ENCODE assay signal across 6 cellular contexts in the genomic region with DNA sequence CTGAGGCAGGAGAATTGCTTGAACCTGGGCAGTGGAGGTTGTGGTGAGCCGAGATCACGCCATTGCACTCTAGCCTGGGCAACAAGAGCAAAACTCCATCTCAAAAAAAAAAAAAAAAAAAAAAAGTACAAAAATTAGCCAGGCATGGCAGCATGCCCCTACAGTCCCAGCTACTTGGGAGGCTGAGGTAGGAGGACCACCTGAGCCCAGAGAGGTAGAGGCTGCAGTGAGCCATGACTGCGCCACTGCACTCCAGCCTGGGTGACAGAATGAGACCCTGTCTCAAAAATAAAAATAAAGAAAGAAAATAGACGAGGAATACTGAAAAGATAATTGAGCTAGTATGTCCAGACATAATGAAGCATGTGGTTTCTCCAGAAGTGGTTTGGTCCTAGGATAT. TPM values are rescaled to one million over a fixed set of nuclear protein-coding genes. Genes with fewer than 3 reads are reported as not detected.
DNase-seq lines count a peak whose midpoint lies in the region; ATAC-seq and TF ChIP-seq lines count a peak whose summit lies in the region.
"Not testable (repeated sequence)": the region's sequence is repeated elsewhere in the genome, so short reads cannot be mapped to it uniquely, and the experiment has no call there.

No MANE protein-coding gene starts in this region.

- not testable (repeated sequence) for TF ChIP-seq RAD21 in IMR-90 (IDR thresholded peaks at IDR 0.05; ENCODE audit: low read length)

- H2AFZ ChIP-seq in IMR-90 (replicated peaks; ENCODE audit: low read length, poor library complexity); hepatocyte: not testable (repeated sequence)

- H2BK120ac ChIP-seq in IMR-90 (ENCODE audit: low read depth, low read length), result not testable (repeated sequence)

- H4K5ac ChIP-seq in IMR-90 (ENCODE audit: low read depth, low read length), result not testable (repeated sequence)

- not testable (repeated sequence) for BruUV-seq in IMR-90 (replicated peaks; lab: Mats Ljungman, UMichigan)

- no CpG with 5 or more reads among the region's 4 CpGs for WGBS in IMR-90 (ENCODE audit: extremely low coverage in 2 of 2, insufficient read length in 1 of 2), 2 experiments
- 97% methylated on average over 4 of the region's 4 CpGs for WGBS in hepatocyte (ENCODE audit: low lambda C conversion rate, missing lambda C conversion rate)

- not testable (repeated sequence) for H3K9me1 ChIP-seq in IMR-90 (ENCODE audit: insufficient read depth, low read length)

- POLR2A ChIA-PET in IMR-90 (lab: Charles Lee; ENCODE audit: unreplicated experiment), result interaction anchor here (0.6 kb wide), 1 partner anchor 377 kb away, joined by 3 read pairs; no protein-coding TSS in a partner anchor

- not testable (repeated sequence) for H3K27ac Mint-ChIP-seq in T-helper 1 cell treated with Interleukin-12 subunit alpha and Interleukin-12 subunit beta and Interleukin-4 antibody, amounts not matched to agents 30 μg/mL and 1 μg/mL, for 36 hours
- H3K27ac Mint-ChIP-seq in activated naive CD4-positive, alpha-beta T cell treated with anti-CD3 and anti-CD28 coated beads, Interleukin-2, amount 50 U/mL, for 24 hours, result peak overlapping the region; percentile 62

- H3K36me3 Mint-ChIP-seq in T-helper 1 cell treated with Interleukin-12 subunit alpha and Interleukin-12 subunit beta and Interleukin-4 antibody, amounts not matched to agents 30 μg/mL and 1 μg/mL, for 36 hours (ENCODE audit: low read depth), result peaks cover 49% of the 10 kb centered on the region
- peaks cover 12% of the 10 kb centered on the region for H3K36me3 Mint-ChIP-seq in activated naive CD4-positive, alpha-beta T cell treated with anti-CD3 and anti-CD28 coated beads, Interleukin-2, amount 50 U/mL, for 24 hours

- H3K9me2 ChIP-seq in hepatocyte (replicated peaks; ENCODE audit: insufficient read depth), result not testable (repeated sequence)

- H3K79me1 ChIP-seq in IMR-90 (ENCODE audit: low read depth in 1 of 2, low read length in 2 of 2), result peaks cover 11 to 49% of the 10 kb centered on the region in 2 experiments

- not testable (repeated sequence) for ATAC-seq in IMR-90 (ENCODE audit: low read depth)

- H3K36me3 ChIP-seq in BLaER1 treated with 17β-estradiol and CSF1 and Interleukin-3, amounts not matched to agents 10 nM and 100 nM, result peaks cover 55 to 65% (median 64%) of the 10 kb centered on the region in 11 experiments
- peaks cover 36% of the 10 kb centered on the region for H3K36me3 ChIP-seq in IMR-90 (ENCODE audit: control insufficient read depth, insufficient read depth, low read length)
- H3K36me3 ChIP-seq in hepatocyte (replicated peaks; ENCODE audit: insufficient read depth, low read depth), result not testable (repeated sequence)
- peaks cover 42% of the 10 kb centered on the region for H3K36me3 ChIP-seq in skeletal muscle satellite cell (ENCODE audit: insufficient read depth, low read length)

- H3K9me3 ChIP-seq in BLaER1 treated with 17β-estradiol and CSF1 and Interleukin-3, amounts not matched to agents 10 nM and 100 nM (replicated peaks in 1 of 11); IMR-90 (ENCODE audit: control insufficient read depth, insufficient read depth, low read length); hepatocyte (ENCODE audit: low read depth); skeletal muscle satellite cell (replicated peaks; ENCODE audit: low read length): not testable (repeated sequence)

- not testable (repeated sequence) for H3K18ac ChIP-seq in IMR-90 (ENCODE audit: low read depth, low read length)

- H3K9ac ChIP-seq in BLaER1 treated with 17β-estradiol and CSF1 and Interleukin-3, amounts not matched to agents 10 nM and 100 nM, result peak overlapping the region; percentile 95 to 100 (median 98)
- H3K9ac ChIP-seq in IMR-90 (ENCODE audit: low read depth, low read length); skeletal muscle satellite cell (ENCODE audit: low read depth, low read length): not testable (repeated sequence)

- CTCF ChIA-PET in IMR-90 (lab: Yijun Ruan, JAX), result interaction anchor here (0.9 kb wide), 1 partner anchor 11 kb away, joined by 3 read pairs; no protein-coding TSS in a partner anchor

- H3K27me3 ChIP-seq in BLaER1 treated with 17β-estradiol and CSF1 and Interleukin-3, amounts not matched to agents 10 nM and 100 nM; IMR-90 (ENCODE audit: control insufficient read depth, insufficient read depth, low read length); hepatocyte; skeletal muscle satellite cell (ENCODE audit: control insufficient read depth, insufficient read depth, low read length): not testable (repeated sequence)

- not testable (repeated sequence) for H2AK5ac ChIP-seq in IMR-90 (ENCODE audit: low read depth, low read length)

- not testable (repeated sequence) for DNase-seq in IMR-90; hepatocyte (ENCODE audit: low spot score)

- not testable (repeated sequence) for TF ChIP-seq CTCF in IMR-90 (conservative IDR thresholded peaks at IDR 0.05; ENCODE audit: low read depth, low read length); hepatocyte (IDR thresholded peaks at IDR 0.05; ENCODE audit: poor library complexity)

- not testable (repeated sequence) for H3K4ac ChIP-seq in IMR-90 (ENCODE audit: low read depth, low read length)

- H3K4me1 Mint-ChIP-seq in T-helper 1 cell treated with Interleukin-12 subunit alpha and Interleukin-12 subunit beta and Interleukin-4 antibody, amounts not matched to agents 30 μg/mL and 1 μg/mL, for 36 hours (ENCODE audit: low read depth), result peaks cover 37% of the 10 kb centered on the region
- peaks cover 46% of the 10 kb centered on the region for H3K4me1 Mint-ChIP-seq in activated naive CD4-positive, alpha-beta T cell treated with anti-CD3 and anti-CD28 coated beads, Interleukin-2, amount 50 U/mL, for 24 hours

- H3K9me3 Mint-ChIP-seq in T-helper 1 cell treated with Interleukin-12 subunit alpha and Interleukin-12 subunit beta and Interleukin-4 antibody, amounts not matched to agents 30 μg/mL and 1 μg/mL, for 36 hours; activated naive CD4-positive, alpha-beta T cell treated with anti-CD3 and anti-CD28 coated beads, Interleukin-2, amount 50 U/mL, for 24 hours: not testable (repeated sequence)

- not testable (repeated sequence) for H3K27me3 Mint-ChIP-seq in T-helper 1 cell treated with Interleukin-12 subunit alpha and Interleukin-12 subunit beta and Interleukin-4 antibody, amounts not matched to agents 30 μg/mL and 1 μg/mL, for 36 hours (ENCODE audit: low read depth); activated naive CD4-positive, alpha-beta T cell treated with anti-CD3 and anti-CD28 coated beads, Interleukin-2, amount 50 U/mL, for 24 hours

- H2BK15ac ChIP-seq in IMR-90 (ENCODE audit: low read depth, low read length), result not testable (repeated sequence)

- in situ Hi-C loops in IMR-90 (cut with MboI; ENCODE audit: low sequenced_read_pairs), result loop anchor here (5.0 kb wide), 1 partner anchor 49 kb away; no protein-coding TSS in a partner anchor

- not testable (repeated sequence) for H4K8ac ChIP-seq in IMR-90 (ENCODE audit: low read depth in 2 of 2, low read length in 2 of 2)

- peak overlapping the region; percentile 86 to 100 (median 98) for H3K4me3 ChIP-seq in BLaER1 treated with 17β-estradiol and CSF1 and Interleukin-3, amounts not matched to agents 10 nM and 100 nM
- not testable (repeated sequence) for H3K4me3 ChIP-seq in IMR-90 (ENCODE audit: insufficient read depth, low read depth, low read length); hepatocyte
- H3K4me3 ChIP-seq in skeletal muscle satellite cell (ENCODE audit: low read length), result peak overlapping the region; percentile 97

- H3K23ac ChIP-seq in IMR-90 (ENCODE audit: low read depth, low read length), result 0 out of 2 replicates have a peak overlapping the region, but pooled peaks have one; percentile 19

- H3K27ac ChIP-seq in BLaER1 treated with 17β-estradiol and CSF1 and Interleukin-3, amounts not matched to agents 10 nM and 100 nM, result peak overlapping the region in 9 of 11 experiments; percentile 60 to 99 (median 97); a peak in 14 of 22 replicates
- H3K27ac ChIP-seq in IMR-90 (ENCODE audit: insufficient read depth, low read length); hepatocyte: not testable (repeated sequence)

- H4K91ac ChIP-seq in IMR-90 (ENCODE audit: insufficient read depth, low read depth, low read length), result not testable (repeated sequence)

- H3K56ac ChIP-seq in IMR-90 (ENCODE audit: extremely low read depth, insufficient read depth, low read length), result not testable (repeated sequence)

- H3K4me3 Mint-ChIP-seq in T-helper 1 cell treated with Interleukin-12 subunit alpha and Interleukin-12 subunit beta and Interleukin-4 antibody, amounts not matched to agents 30 μg/mL and 1 μg/mL, for 36 hours, result peak overlapping the region; percentile 19
- H3K4me3 Mint-ChIP-seq in activated naive CD4-positive, alpha-beta T cell treated with anti-CD3 and anti-CD28 coated beads, Interleukin-2, amount 50 U/mL, for 24 hours, result peak overlapping the region; percentile 97

- peaks cover 43% of the 10 kb centered on the region for H3K79me2 ChIP-seq in hepatocyte

- H3K4me1 ChIP-seq in BLaER1 treated with 17β-estradiol and CSF1 and Interleukin-3, amounts not matched to agents 10 nM and 100 nM, result peaks cover 49 to 70% (median 61%) of the 10 kb centered on the region in 10 experiments
- peaks cover 23% of the 10 kb centered on the region for H3K4me1 ChIP-seq in IMR-90 (ENCODE audit: control insufficient read depth, insufficient read depth, low read length)
- peaks cover 29% of the 10 kb centered on the region for H3K4me1 ChIP-seq in hepatocyte (ENCODE audit: insufficient read depth)
- peaks cover 34% of the 10 kb centered on the region for H3K4me1 ChIP-seq in skeletal muscle satellite cell (ENCODE audit: control insufficient read depth, insufficient read depth, low read length)

- not testable (repeated sequence) for TF ChIP-seq POLR2A in IMR-90 (IDR thresholded peaks at IDR 0.05; ENCODE audit: low read depth, low read length)

- not testable (repeated sequence) for H2BK5ac ChIP-seq in IMR-90 (ENCODE audit: low read depth, low read length, poor library complexity, severe bottlenecking)

- H2BK20ac ChIP-seq in IMR-90 (ENCODE audit: low read depth, low read length), result not testable (repeated sequence)

- not testable (repeated sequence) for H3K14ac ChIP-seq in IMR-90 (replicated peaks; ENCODE audit: low read depth, low read length)

- not testable (repeated sequence) for H2AK9ac ChIP-seq in IMR-90 (replicated peaks; ENCODE audit: low read depth, low read length, poor library complexity)

- peak overlapping the region; percentile 73 to 98 (median 93) for H3K4me2 ChIP-seq in BLaER1 treated with 17β-estradiol and CSF1 and Interleukin-3, amounts not matched to agents 10 nM and 100 nM
- not testable (repeated sequence) for H3K4me2 ChIP-seq in IMR-90 (ENCODE audit: low read depth, low read length)
- peak overlapping the region; percentile 75 for H3K4me2 ChIP-seq in hepatocyte
- peak overlapping the region; percentile 95 for H3K4me2 ChIP-seq in skeletal muscle satellite cell (ENCODE audit: low read length)

- intact Hi-C loops in IMR-90 (cut with micrococcal nuclease), result not testable (repeated sequence)

- dilution Hi-C loops in IMR-90 (cut with HindIII; ENCODE audit: low sequenced_read_pairs, unreplicated experiment), result not testable (repeated sequence)

- H4K20me1 ChIP-seq in BLaER1 treated with 17β-estradiol and CSF1 and Interleukin-3, amounts not matched to agents 10 nM and 100 nM, result peaks cover 74 to 83% (median 82%) of the 10 kb centered on the region in 11 experiments
- H4K20me1 ChIP-seq in IMR-90 (ENCODE audit: insufficient read depth, low read length), result peaks cover 63% of the 10 kb centered on the region
- peaks cover 21% of the 10 kb centered on the region for H4K20me1 ChIP-seq in hepatocyte (ENCODE audit: insufficient read depth, poor library complexity, severe bottlenecking)

RNA-seq across cellular contexts. Expression of a gene that starts 3.3 kb away (rescaled TPM):
- total RNA-seq in IMR-90 (2012; rRNA removed) (875 and 883 TPM in 2 replicates), hepatocyte (523 and 532 TPM in 2 replicates)
- polyA plus RNA-seq in IMR-90 (2012; rRNA removed) (530 and 612 TPM in 2 replicates), hepatocyte (660 and 666 TPM in 2 replicates)
- polyA plus RNA-seq in IMR-90 (2012; cell fraction: cytosol; rRNA removed), result 215 and 360 TPM in 2 replicates
- 38.8 and 276 TPM in 2 replicates for polyA plus RNA-seq in IMR-90 (2012; cell fraction: nucleus; rRNA removed; ENCODE audit: low replicate concordance)
- 504 and 574 TPM in 2 replicates for total RNA-seq in skeletal muscle satellite cell (2012; rRNA removed)

RNA-seq across cellular contexts. Expression of a gene that starts 18.3 kb away (rescaled TPM):
- total RNA-seq in IMR-90 (2012; rRNA removed), result 5.2 and 6.4 TPM in 2 replicates
- 2.8 and 4.1 TPM in 2 replicates for polyA plus RNA-seq in IMR-90 (2012; rRNA removed)
- 3.2 and 3.3 TPM in 2 replicates for polyA plus RNA-seq in IMR-90 (2012; cell fraction: cytosol; rRNA removed)
- 1.3 and 2.0 TPM in 2 replicates for polyA plus RNA-seq in IMR-90 (2012; cell fraction: nucleus; rRNA removed; ENCODE audit: low replicate concordance)
- total RNA-seq in hepatocyte, result 5.7 and 11.5 TPM in 2 replicates
- 0.86 and 2.2 TPM in 2 replicates for polyA plus RNA-seq in hepatocyte
- 4.8 and 6.1 TPM in 2 replicates for total RNA-seq in skeletal muscle satellite cell (2012; rRNA removed)

RNA-seq across cellular contexts. Expression of a gene that starts 18.5 kb away (rescaled TPM):
- total RNA-seq in IMR-90 (2012; rRNA removed) (0.28 and 0.54 TPM in 2 replicates), hepatocyte (0.60 and 1.2 TPM in 2 replicates)
- polyA plus RNA-seq in IMR-90 (2012; rRNA removed) (0.89 and 1.0 TPM in 2 replicates), hepatocyte (0.62 and 3.3 TPM in 2 replicates)
- 0.75 and 1.0 TPM in 2 replicates for polyA plus RNA-seq in IMR-90 (2012; cell fraction: cytosol; rRNA removed)
- polyA plus RNA-seq in IMR-90 (2012; cell fraction: nucleus; rRNA removed; ENCODE audit: low replicate concordance), result 0.99 and 1.0 TPM in 2 replicates
- 1.5 and 1.7 TPM in 2 replicates for total RNA-seq in skeletal muscle satellite cell (2012; rRNA removed)

RNA-seq across cellular contexts. Expression of a gene that starts 27.4 kb away (rescaled TPM):
- 0.83 and 0.90 TPM in 2 replicates for total RNA-seq in IMR-90 (2012; rRNA removed)
- polyA plus RNA-seq in IMR-90 (2012; rRNA removed), result 1.1 and 1.3 TPM in 2 replicates
- polyA plus RNA-seq in IMR-90 (2012; cell fraction: cytosol; rRNA removed), result 0.62 and 1.1 TPM in 2 replicates
- polyA plus RNA-seq in IMR-90 (2012; cell fraction: nucleus; rRNA removed; ENCODE audit: low replicate concordance), result 2.0 and 2.1 TPM in 2 replicates
- 8.2 and 8.6 TPM in 2 replicates for total RNA-seq in hepatocyte
- polyA plus RNA-seq in hepatocyte, result 6.2 and 6.4 TPM in 2 replicates
- total RNA-seq in skeletal muscle satellite cell (2012; rRNA removed), result 0.22 and 0.51 TPM in 2 replicates

RNA-seq across cellular contexts. Expression of a gene that starts 32.3 kb away (rescaled TPM):
- total RNA-seq in IMR-90 (2012; rRNA removed) (122 and 151 TPM in 2 replicates), hepatocyte (174 and 186 TPM in 2 replicates)
- polyA plus RNA-seq in IMR-90 (2012; rRNA removed) (141 and 144 TPM in 2 replicates), hepatocyte (235 and 271 TPM in 2 replicates)
- polyA plus RNA-seq in IMR-90 (2012; cell fraction: cytosol; rRNA removed), result 162 and 164 TPM in 2 replicates
- polyA plus RNA-seq in IMR-90 (2012; cell fraction: nucleus; rRNA removed; ENCODE audit: low replicate concordance), result 137 and 158 TPM in 2 replicates
- 131 and 139 TPM in 2 replicates for total RNA-seq in skeletal muscle satellite cell (2012; rRNA removed)
